In genomic region chr6:496649-497048, GRCh38 we compare ENCODE assay signal across 22 cellular contexts.
A peak's percentile ranks its signal among the peaks of the same experiment; 100 is the strongest.
DNase-seq lines count a peak whose midpoint lies in the region; ATAC-seq lines count a peak whose summit lies in the region.
"Had no signal": no experiment of that assay in that cellular context is flagged by ENCODE, and none has a peak within 500 bp of the region (broad histone marks: within the 10 kb centered on the region; RNA-seq: fewer than 3 reads in every experiment).

No MANE protein-coding gene starts in this region.

- no peaks in the 10 kb centered on the region for H3K27me3 ChIP-seq in CD4-positive, CD25-positive, alpha-beta regulatory T cell (ENCODE audit: control insufficient read depth, insufficient read depth, low read length)
- H3K27me3 ChIP-seq: MG63 had no signal

- H3K9me3 Mint-ChIP-seq in activated T-cell treated with anti-CD3 and anti-CD28 coated beads, Interleukin-2, amount 50 U/mL, for 24 hours, result peaks cover 3% of the 10 kb centered on the region
- no peaks in the 10 kb centered on the region for H3K9me3 Mint-ChIP-seq in CD4-positive, CD25-positive, alpha-beta regulatory T cell
- no peaks in the 10 kb centered on the region for H3K9me3 Mint-ChIP-seq in activated naive CD8-positive, alpha-beta T cell treated with anti-CD3 and anti-CD28 coated beads, Interleukin-2, amount 50 U/mL, for 24 hours
- H3K9me3 Mint-ChIP-seq: IgD-negative memory B cell had no signal

- no peak overlapping the region for H3K4me3 ChIP-seq in CD4-positive, CD25-positive, alpha-beta regulatory T cell (ENCODE audit: low read depth, low read length)
- H3K4me3 ChIP-seq: MG63 had no signal

- peaks cover 57% of the 10 kb centered on the region for H3K4me1 ChIP-seq in CD4-positive, CD25-positive, alpha-beta regulatory T cell (ENCODE audit: control insufficient read depth, insufficient read depth, low read length, poor library complexity, severe bottlenecking)

- H3K4me1 Mint-ChIP-seq in activated T-cell treated with anti-CD3 and anti-CD28 coated beads, Interleukin-2, amount 50 U/mL, for 24 hours (ENCODE audit: low read depth), result peaks cover 88% of the 10 kb centered on the region
- peaks cover 53 to 80% (median 68%) of the 10 kb centered on the region in 4 donors for H3K4me1 Mint-ChIP-seq in CD4-positive, CD25-positive, alpha-beta regulatory T cell
- peaks cover 91% of the 10 kb centered on the region for H3K4me1 Mint-ChIP-seq in activated naive CD8-positive, alpha-beta T cell treated with anti-CD3 and anti-CD28 coated beads, Interleukin-2, amount 50 U/mL, for 24 hours

- H3K27me3 Mint-ChIP-seq in activated T-cell treated with anti-CD3 and anti-CD28 coated beads, Interleukin-2, amount 50 U/mL, for 24 hours, result no peaks in the 10 kb centered on the region
- H3K27me3 Mint-ChIP-seq in CD4-positive, CD25-positive, alpha-beta regulatory T cell, result no peaks in the 10 kb centered on the region
- H3K27me3 Mint-ChIP-seq in activated naive CD8-positive, alpha-beta T cell treated with anti-CD3 and anti-CD28 coated beads, Interleukin-2, amount 50 U/mL, for 24 hours, result no peaks in the 10 kb centered on the region
- H3K27me3 Mint-ChIP-seq: IgD-negative memory B cell had no signal

- H3K27ac ChIP-seq in CD4-positive, CD25-positive, alpha-beta regulatory T cell (ENCODE audit: insufficient read depth, low read length, poor library complexity, severe bottlenecking), result no peak overlapping the region
- H3K27ac ChIP-seq: 22Rv1, C4-2B had no signal

- ATAC-seq in CD4-positive, CD25-positive, alpha-beta regulatory T cell (ENCODE audit: low read depth in 2 of 2), result no peak
- no peak for ATAC-seq in activated naive CD8-positive, alpha-beta T cell treated with anti-CD3 and anti-CD28 coated beads, Interleukin-2, amount 50 U/mL, for 24 hours

- no peaks in the 10 kb centered on the region for H3K9me3 ChIP-seq in CD4-positive, CD25-positive, alpha-beta regulatory T cell (ENCODE audit: control insufficient read depth in 2 of 2, low read length in 2 of 2)
- H3K9me3 ChIP-seq: MG63 had no signal

- peak; percentile 1 to 24 for DNase-seq in NCI-H2081 (lab: John Stamatoyannopoulos, UW)
- no peak for DNase-seq in NCI-H2081 treated with DMSO at 0.1 percent for 48 hours (lab: John Stamatoyannopoulos, UW)
- no peak for DNase-seq in activated T-cell treated with anti-CD3 and anti-CD28 coated beads, Interleukin-2, amount 50 U/mL, for 24 hours
- DNase-seq in activated T-cell treated with anti-CD3 and anti-CD28 coated beads for 4 hours, result no peak
- DNase-seq in CD4-positive, CD25-positive, alpha-beta regulatory T cell, result no peak
- no peak for DNase-seq in activated naive CD8-positive, alpha-beta T cell treated with anti-CD3 and anti-CD28 coated beads, Interleukin-2, amount 50 U/mL, for 24 hours
- DNase-seq in NCI-H2227 treated with DMSO at 0.1 percent for 48 hours (lab: John Stamatoyannopoulos, UW), result no peak
- no peak for DNase-seq in cortex of kidney (lab: John Stamatoyannopoulos, UW)
- DNase-seq: AML-193, COR-L47, DMS 273 treated with DMSO at 0.1 percent for 48 hours, DND-41, Karpas-422, MG63, NCI-H1048, NCI-H1436, NCI-H1930, NCI-H446, NCI-H526 treated with DMSO at 0.1 percent for 48 hours had no signal

- peaks cover 70% of the 10 kb centered on the region for H3K36me3 Mint-ChIP-seq in activated T-cell treated with anti-CD3 and anti-CD28 coated beads, Interleukin-2, amount 50 U/mL, for 24 hours (ENCODE audit: low read depth)
- H3K36me3 Mint-ChIP-seq in CD4-positive, CD25-positive, alpha-beta regulatory T cell, result peaks cover 17% of the 10 kb centered on the region
- peaks cover 45% of the 10 kb centered on the region for H3K36me3 Mint-ChIP-seq in activated naive CD8-positive, alpha-beta T cell treated with anti-CD3 and anti-CD28 coated beads, Interleukin-2, amount 50 U/mL, for 24 hours (ENCODE audit: low read depth)

- peak overlapping the region; percentile 75 for H3K4me3 Mint-ChIP-seq in activated T-cell treated with anti-CD3 and anti-CD28 coated beads, Interleukin-2, amount 50 U/mL, for 24 hours
- peak overlapping the region in 1 of 4 donors; percentile 40 for H3K4me3 Mint-ChIP-seq in CD4-positive, CD25-positive, alpha-beta regulatory T cell
- H3K4me3 Mint-ChIP-seq in activated naive CD8-positive, alpha-beta T cell treated with anti-CD3 and anti-CD28 coated beads, Interleukin-2, amount 50 U/mL, for 24 hours, result peak overlapping the region; percentile 80

- H3K27ac Mint-ChIP-seq in activated T-cell treated with anti-CD3 and anti-CD28 coated beads, Interleukin-2, amount 50 U/mL, for 24 hours, result peak overlapping the region; percentile 96
- H3K27ac Mint-ChIP-seq in CD4-positive, CD25-positive, alpha-beta regulatory T cell, result peak overlapping the region in 2 of 3 donors; percentile 20 to 27
- H3K27ac Mint-ChIP-seq in activated naive CD8-positive, alpha-beta T cell treated with anti-CD3 and anti-CD28 coated beads, Interleukin-2, amount 50 U/mL, for 24 hours, result peak overlapping the region; percentile 99

- peaks cover 10% of the 10 kb centered on the region for H3K36me3 ChIP-seq in CD4-positive, CD25-positive, alpha-beta regulatory T cell (ENCODE audit: control insufficient read depth, insufficient read depth, low read length)
- H3K36me3 ChIP-seq: MG63 had no signal

Comparison
In these comparisons a context has a peak if more than half of its experiments do, and no peak if none do; other contexts are left out.
1. DNase-seq: peak in NCI-H2081 (2 of 2); none in NCI-H2081 treated with DMSO at 0.1 percent for 48 hours (single experiment), activated T-cell treated with anti-CD3 and anti-CD28 coated beads, Interleukin-2, amount 50 U/mL, for 24 hours (single experiment), activated T-cell treated with anti-CD3 and anti-CD28 coated beads for 4 hours (single experiment), CD4-positive, CD25-positive, alpha-beta regulatory T cell (0 of 3), activated naive CD8-positive, alpha-beta T cell treated with anti-CD3 and anti-CD28 coated beads, Interleukin-2, amount 50 U/mL, for 24 hours (single experiment), NCI-H2227 treated with DMSO at 0.1 percent for 48 hours (single experiment) and cortex of kidney (single experiment).
2. H3K27ac Mint-ChIP-seq: peak in every context shown above with its lines; median percentile 99 in activated naive CD8-positive, alpha-beta T cell treated with anti-CD3 and anti-CD28 coated beads, Interleukin-2, amount 50 U/mL, for 24 hours; 96 in activated T-cell treated with anti-CD3 and anti-CD28 coated beads, Interleukin-2, amount 50 U/mL, for 24 hours; 24 in CD4-positive, CD25-positive, alpha-beta regulatory T cell.